In genomic region chr13:46211116-46211515, GRCh38 we compare ENCODE assay signal across 8 cellular contexts. TPM values are rescaled to one million over a fixed set of nuclear protein-coding genes. Genes with fewer than 3 reads are reported as not detected.
DNase-seq lines count a peak whose midpoint lies in the region; ATAC-seq and TF ChIP-seq lines count a peak whose summit lies in the region.

No MANE protein-coding gene starts in this region.

- peak; percentile 58 to 62 for ATAC-seq in activated CD4-positive, CD25-positive, alpha-beta regulatory T cell treated with anti-CD3 and anti-CD28 coated beads, Interleukin-2, amount 50 U/mL, for 24 hours
- peak; percentile 30 for ATAC-seq in HG03432 (IDR thresholded peaks at IDR 0.05; ENCODE audit: unreplicated experiment)

- TF ChIP-seq CTCF in colonic mucosa (IDR thresholded peaks at IDR 0.05) (no peak), vagina (IDR thresholded peaks at IDR 0.05) (no peak)

- H3K4me1 ChIP-seq in colonic mucosa: no peaks in the 10 kb centered on the region
- peaks cover 5% of the 10 kb centered on the region for H3K4me1 ChIP-seq in muscle layer of colon (ENCODE audit: insufficient read depth, low read length)
- H3K4me1 ChIP-seq in vagina: peaks cover 5% of the 10 kb centered on the region

- H3K27ac ChIP-seq in colonic mucosa: no peak overlapping the region
- no peak overlapping the region for H3K27ac ChIP-seq in muscle layer of colon (ENCODE audit: low read depth, low read length)
- H3K27ac ChIP-seq in vagina: no peak overlapping the region

- H3K9ac ChIP-seq in colonic mucosa (ENCODE audit: low read depth in 2 of 2, low read length in 2 of 2): no peak overlapping the region
- H3K9ac ChIP-seq in muscle layer of colon (ENCODE audit: low read length): no peak overlapping the region

- intact Hi-C loops in colonic mucosa (cut with DNase I) (no loop called here), vagina (cut with DNase I) (no loop called here)

- no peak for DNase-seq in activated CD4-positive, CD25-positive, alpha-beta regulatory T cell (lab: John Stamatoyannopoulos, UW)
- DNase-seq in T-helper 1 cell (peak in 3 of 5 donors; percentile 9 to 60 (median 18)), colonic mucosa (no peak), vagina (ENCODE audit: extremely low spot score in 2 of 2) (no peak), foreskin melanocyte (no peak)

- H3K9me3 ChIP-seq in colonic mucosa (no peaks in the 10 kb centered on the region), muscle layer of colon (ENCODE audit: low read length) (no peaks in the 10 kb centered on the region), vagina (no peaks in the 10 kb centered on the region)

- H3K27me3 ChIP-seq in colonic mucosa (no peaks in the 10 kb centered on the region), muscle layer of colon (ENCODE audit: control insufficient read depth in 1 of 2, insufficient read depth in 2 of 2, low read length in 2 of 2) (no peaks in the 10 kb centered on the region), vagina (no peaks in the 10 kb centered on the region)

- no peaks in the 10 kb centered on the region for H3K36me3 ChIP-seq in colonic mucosa
- no peaks in the 10 kb centered on the region for H3K36me3 ChIP-seq in muscle layer of colon (ENCODE audit: insufficient read depth, low read length)
- no peaks in the 10 kb centered on the region for H3K36me3 ChIP-seq in vagina

- peak overlapping the region; percentile 35 for H3K4me3 ChIP-seq in colonic mucosa
- H3K4me3 ChIP-seq in muscle layer of colon (ENCODE audit: low read depth in 1 of 2, low read length in 2 of 2): peak overlapping the region; percentile 47 to 65
- peak overlapping the region; percentile 45 to 46 for H3K4me3 ChIP-seq in vagina

- TF ChIP-seq POLR2A in vagina (IDR thresholded peaks at IDR 0.05): no peak

RNA-seq across cellular contexts. Expression of gene LRRC63, which starts 0.6 kb away (rescaled TPM):
- total RNA-seq in colonic mucosa: not detected
- 0.49 TPM for total RNA-seq in vagina

RNA-seq across cellular contexts. Expression of gene LCP1, which starts 29.1 kb away (rescaled TPM):
- total RNA-seq in colonic mucosa (10 to 100 TPM; 12.8 to 27.6 TPM), vagina (30.9 TPM)

Comparison
In these comparisons a context has a peak if more than half of its experiments do, and no peak if none do; other contexts are left out.
1. DNase-seq: peak in T-helper 1 cell (3 of 5); none in activated CD4-positive, CD25-positive, alpha-beta regulatory T cell (0 of 4), colonic mucosa (single experiment), vagina (0 of 2) and foreskin melanocyte (single experiment).
2. Peak in every context shown above with its lines, with median percentiles within 50 percentile points of each other: H3K4me3 ChIP-seq.